Comparison of ENCODE assay signal across 8 cellular contexts in the genomic region with DNA sequence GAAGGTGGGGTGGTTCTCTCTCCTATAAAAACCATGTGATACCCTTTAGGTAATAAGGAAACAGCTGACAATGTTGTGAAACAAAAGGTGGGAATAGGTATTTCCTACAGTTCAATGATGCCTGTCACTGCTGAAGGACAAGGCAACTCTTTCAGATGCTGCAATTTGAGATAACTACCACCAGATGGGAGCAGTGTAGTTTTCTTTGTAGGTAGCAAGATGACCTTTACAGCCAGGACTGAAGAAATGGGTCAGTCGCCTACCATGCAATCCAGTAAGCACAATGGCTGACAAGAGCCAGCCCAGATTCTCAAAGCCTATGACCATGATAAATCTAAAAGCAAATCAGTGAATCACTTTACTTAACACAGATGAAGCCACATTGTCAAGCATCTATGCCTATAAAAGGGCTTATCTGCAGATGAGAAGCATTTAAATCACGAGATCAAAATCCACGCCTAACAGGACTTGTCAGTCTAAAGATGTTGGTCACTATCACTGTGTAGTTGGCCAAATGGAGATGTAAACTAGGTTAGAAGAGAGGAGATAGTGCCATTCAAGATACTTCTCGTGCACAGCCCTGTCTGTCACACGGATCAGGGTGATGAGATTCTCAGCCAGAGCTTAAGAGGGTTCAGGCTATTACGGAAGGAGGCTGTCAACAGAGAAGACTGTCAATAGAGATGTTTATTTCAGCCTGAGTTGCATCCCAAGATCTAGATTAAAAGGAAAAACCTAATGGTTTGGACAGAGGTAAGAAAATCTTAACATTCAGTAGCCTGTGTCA.
DNase-seq lines count a peak whose midpoint lies in the region; ATAC-seq and TF ChIP-seq lines count a peak whose summit lies in the region.

No MANE protein-coding gene starts in this region.

- TF ChIP-seq EP300 in neural cell (conservative IDR thresholded peaks at IDR 0.05; ENCODE audit: poor library complexity, severe bottlenecking) = peak; percentile 48

- H3K79me2 ChIP-seq in neural cell (replicated peaks; ENCODE audit: insufficient read depth, low read length) = peaks cover 3% of the 10 kb centered on the region

- no peak overlapping the region for H3K4me3 ChIP-seq in esophagus squamous epithelium
- peak overlapping the region; percentile 51 for H3K4me3 ChIP-seq in neural cell (ENCODE audit: low read length)

- H3K27ac ChIP-seq in esophagus squamous epithelium = no peak overlapping the region
- H3K27ac ChIP-seq in neural cell (ENCODE audit: low read length) = peak overlapping the region; percentile 67

- ATAC-seq in GM18861 (IDR thresholded peaks at IDR 0.05; ENCODE audit: unreplicated experiment) (peak; percentile 66), HG02763 (IDR thresholded peaks at IDR 0.05; ENCODE audit: unreplicated experiment) (no peak)

- H3K36me3 Mint-ChIP-seq in CD14-positive monocyte = peaks cover 5 to 12% of the 10 kb centered on the region in 2 donors

- H4K20me1 ChIP-seq in neural cell (ENCODE audit: insufficient read depth) = no peaks in the 10 kb centered on the region

- DNase-seq in CD14-positive monocyte (ENCODE audit: low spot score) (no peak), LHCN-M2 (ENCODE audit: low read depth) (peak; percentile 63), SKM-1 treated with dmso at 0.1 percent for 144 hours (lab: John Stamatoyannopoulos, UW; ENCODE audit: unreplicated experiment) (peak; percentile 52), esophagus squamous epithelium (lab: John Stamatoyannopoulos, UW) (no peak), KG1 (lab: John Stamatoyannopoulos, UW) (no peak)

- H3K9me3 ChIP-seq in esophagus squamous epithelium (no peaks in the 10 kb centered on the region), neural cell (ENCODE audit: low read length) (no peaks in the 10 kb centered on the region)

- H3K4me1 Mint-ChIP-seq in CD14-positive monocyte = peaks cover 34% of the 10 kb centered on the region

- no peak overlapping the region for H3K27ac Mint-ChIP-seq in CD14-positive monocyte

- H3K27me3 ChIP-seq in esophagus squamous epithelium = no peaks in the 10 kb centered on the region
- no peaks in the 10 kb centered on the region for H3K27me3 ChIP-seq in neural cell (ENCODE audit: insufficient read depth, low read depth, low read length)

- 78 to 80% methylated on average over 6 of the region's 6 CpGs for WGBS in esophagus squamous epithelium, 2 donors

- no peak overlapping the region for H3K4me2 ChIP-seq in neural cell (ENCODE audit: low read length)

- no peaks in the 10 kb centered on the region for H3K9me2 ChIP-seq in neural cell (ENCODE audit: insufficient read depth, low read length)

- H2AFZ ChIP-seq in neural cell (ENCODE audit: low read depth, low read length) = no peak overlapping the region

- H3K4me3 Mint-ChIP-seq in CD14-positive monocyte = no peak overlapping the region

- peaks cover 0 to 6% (median 0%) of the 10 kb centered on the region in 3 donors for H3K36me3 ChIP-seq in esophagus squamous epithelium
- no peaks in the 10 kb centered on the region for H3K36me3 ChIP-seq in neural cell (ENCODE audit: insufficient read depth, low read length)

- intact Hi-C loops in CD14-positive monocyte (cut with micrococcal nuclease) (loop anchor here in 1 of 2 donors (5.0 kb wide), 2 partner anchors 82 to 152 kb away; partner anchors contain the start of gene AAK1), esophagus squamous epithelium (cut with DNase I) (no loop called here)

- TF ChIP-seq RAD21 in neural cell (conservative IDR thresholded peaks at IDR 0.05) = peak; percentile 73

- peak overlapping the region; percentile 36 for H3K9ac ChIP-seq in neural cell (ENCODE audit: low read length)

- TF ChIP-seq CTCF in CD14-positive monocyte (IDR thresholded peaks at IDR 0.05) (peak; percentile 83), esophagus squamous epithelium (IDR thresholded peaks at IDR 0.05) (peak; percentile 37 to 79 (median 63)), neural cell (IDR thresholded peaks at IDR 0.05; ENCODE audit: poor library complexity, severe bottlenecking) (peak; percentile 78)

- H3K9me3 Mint-ChIP-seq in CD14-positive monocyte = no peaks in the 10 kb centered on the region

- no peak for TF ChIP-seq POLR2A in esophagus squamous epithelium (IDR thresholded peaks at IDR 0.05)

- peaks cover 0 to 16% (median 6%) of the 10 kb centered on the region in 3 donors for H3K4me1 ChIP-seq in esophagus squamous epithelium

- no peaks in the 10 kb centered on the region for H3F3A ChIP-seq in neural cell (ENCODE audit: insufficient read depth, low read length, poor library complexity, severe bottlenecking)

- no peaks in the 10 kb centered on the region for H3K27me3 Mint-ChIP-seq in CD14-positive monocyte (ENCODE audit: low read depth in 3 of 3)

TF ChIP-seq in neural cell, 6 proteins besides CTCF, POLR2A, EP300 and RAD21:
- no peak for TF ChIP-seq EZH2 (IDR thresholded peaks at IDR 0.05; ENCODE audit: borderline replicate concordance, insufficient read depth, low read length, poor library complexity, severe bottlenecking)
- no peak for TF ChIP-seq TAF1 (IDR thresholded peaks at IDR 0.05; ENCODE audit: low read depth)
- peak; percentile 75 for TF ChIP-seq SMC3 (conservative IDR thresholded peaks at IDR 0.05; ENCODE audit: poor library complexity)
- TF ChIP-seq REST (IDR thresholded peaks at IDR 0.05; ENCODE audit: borderline replicate concordance) = no peak
- TF ChIP-seq POLR2AphosphoS5 (IDR thresholded peaks at IDR 0.05) = peak; percentile 41
- peak; percentile 17 for TF ChIP-seq MXI1 (conservative IDR thresholded peaks at IDR 0.05; ENCODE audit: poor library complexity, severe bottlenecking)

Comparison
In these comparisons a context has a peak if more than half of its experiments do, and no peak if none do; other contexts are left out.
1. DNase-seq: peak in LHCN-M2 (single experiment) and SKM-1 treated with dmso at 0.1 percent for 144 hours (single experiment); none in CD14-positive monocyte (single experiment), esophagus squamous epithelium (single experiment) and KG1 (single experiment).
2. Peak in every context shown above with its lines, with median percentiles within 50 percentile points of each other: CTCF ChIP-seq.